In the genomic region with DNA sequence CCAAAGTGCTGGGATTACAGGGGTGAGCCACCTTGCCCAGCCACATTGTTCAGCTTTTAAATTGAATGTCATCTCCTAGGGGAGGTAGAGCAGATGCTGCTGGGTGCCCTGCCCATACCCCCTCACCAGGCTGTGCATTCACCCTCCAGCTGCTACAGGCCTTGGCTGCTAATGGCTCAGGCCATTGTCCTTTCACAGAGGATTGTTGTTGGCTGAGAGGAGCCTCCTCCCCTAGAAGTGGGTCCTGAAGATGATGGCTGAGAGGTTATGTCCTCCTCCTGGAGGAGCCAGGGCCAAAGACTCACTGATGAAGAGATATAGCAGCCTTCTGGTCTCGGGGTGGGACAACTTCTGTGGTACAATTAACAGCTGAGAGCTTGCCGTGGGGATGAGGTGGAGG, we compare ENCODE assay signal across 1 cellular context.
TF ChIP-seq lines count a peak whose summit lies in the region.

No MANE protein-coding gene starts in this region.

TF ChIP-seq in HepG2, 621 proteins besides CTCF, POLR2A, EP300 and RAD21 (continued from another document):
- TF ChIP-seq ZNF318 (CRISPR knock-in tag; IDR thresholded peaks at IDR 0.05) (no peak), ZNF558 (CRISPR knock-in tag; IDR thresholded peaks at IDR 0.05; ENCODE audit: borderline replicate concordance) (no peak), CBX1 (IDR thresholded peaks at IDR 0.05; ENCODE audit: low read depth) (no peak)
